Comparison of ENCODE assay signal across 2 cellular contexts in the genomic region with DNA sequence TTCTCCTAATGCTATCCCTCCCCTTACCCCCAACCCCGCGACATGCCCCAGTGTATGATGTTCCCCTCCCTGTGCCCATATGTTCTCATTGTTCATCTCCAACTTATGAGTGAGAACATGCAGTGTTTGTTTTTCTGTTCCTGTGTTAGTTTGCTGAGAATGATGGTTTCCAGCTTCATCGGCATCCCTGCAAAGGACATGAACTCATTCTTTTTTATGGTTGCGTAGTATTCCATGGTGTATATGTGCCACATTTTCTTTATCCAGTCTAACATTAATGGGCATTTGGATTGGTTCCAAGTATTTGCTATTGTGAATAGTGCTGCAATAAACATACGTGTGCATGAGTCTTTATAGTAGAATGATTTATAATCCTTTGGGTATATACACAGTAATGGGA.
DNase-seq lines count a peak whose midpoint lies in the region; ATAC-seq, FAIRE-seq and TF ChIP-seq lines count a peak whose summit lies in the region.
"Not testable (repeated sequence)": the region's sequence is repeated elsewhere in the genome, so short reads cannot be mapped to it uniquely, and the experiment has no call there.

No MANE protein-coding gene starts in this region.

- not testable (repeated sequence) for H3K9me3 ChIP-seq in HEK293 (ENCODE audit: control insufficient read depth, insufficient read depth, low read depth, low read length); K562 (replicated peaks; ENCODE audit: control insufficient read depth, insufficient read depth, low read depth, low read length)

- H3K4me2 ChIP-seq in K562 (ENCODE audit: insufficient read depth, low read length) = not testable (repeated sequence)

- in situ Hi-C loops in K562 (cut with MboI) = not testable (repeated sequence)

- not testable (repeated sequence) for H3K79me2 ChIP-seq in K562 (ENCODE audit: control insufficient read depth, insufficient read depth, low read length)

- H2AFZ ChIP-seq in K562 (ENCODE audit: low read depth, low read length) = not testable (repeated sequence)

- not testable (repeated sequence) for H3K9me1 ChIP-seq in K562 (ENCODE audit: control insufficient read depth, insufficient read depth, low read length)

- BruUV-seq in K562 (replicated peaks; lab: Mats Ljungman, UMichigan) = not testable (repeated sequence)

- intact Hi-C loops in K562 (cut with micrococcal nuclease) = not testable (repeated sequence)

- not testable (repeated sequence) for ATAC-seq in K562

- POLR2A ChIA-PET in HEK293 (lab: Yijun Ruan, JAX); K562 (lab: Yijun Ruan, JAX): not testable (repeated sequence)

- H3K27me3 ChIP-seq in K562 (ENCODE audit: control insufficient read depth in 2 of 2, insufficient read depth in 2 of 2, low read length in 2 of 2) = not testable (repeated sequence)

- not testable (repeated sequence) for FAIRE-seq in K562 (lab: Jason Lieb, UNC)

- not testable (repeated sequence) for H3K4me1 ChIP-seq in HEK293 (ENCODE audit: control insufficient read depth, insufficient read depth, low read length); K562 (replicated peaks in 1 of 2; ENCODE audit: control insufficient read depth in 2 of 2, insufficient read depth in 2 of 2, low read length in 2 of 2)

- TF ChIP-seq POLR2A in K562 (conservative IDR thresholded peaks at IDR 0.05) = not testable (repeated sequence)

- H3K4me3 ChIP-seq in HEK293 (ENCODE audit: low read depth, low read length); K562: not testable (repeated sequence)

- DNase-seq in K562 (ENCODE audit: extremely low read depth in 1 of 4, low spot score in 3 of 4) = not testable (repeated sequence)

- not testable (repeated sequence) for TF ChIP-seq EP300 in K562 (IDR thresholded peaks at IDR 0.05; ENCODE audit: low read length)

- WGBS in K562 (ENCODE audit: insufficient coverage, low coverage, missing lambda C conversion rate) = 84% methylated on average over 5 of the region's 5 CpGs

- not testable (repeated sequence) for H3K9ac ChIP-seq in K562 (ENCODE audit: insufficient read depth in 1 of 2, low read depth in 2 of 2, low read length in 2 of 2)

- not testable (repeated sequence) for H3K36me3 ChIP-seq in HEK293 (ENCODE audit: control insufficient read depth in 2 of 2, insufficient read depth in 1 of 2, low read length in 2 of 2); K562 (ENCODE audit: control insufficient read depth, insufficient read depth, low read length)

- H3K27ac ChIP-seq in HEK293 (ENCODE audit: extremely low read depth, low read depth, low read length); K562 (ENCODE audit: extremely low read depth, low read depth, low read length): not testable (repeated sequence)

- CTCF ChIA-PET in HEK293 (lab: Yijun Ruan, JAX); K562 (lab: Yijun Ruan, JAX; ENCODE audit: low intra/inter-chr PET ratio): not testable (repeated sequence)

- not testable (repeated sequence) for TF ChIP-seq RAD21 in K562 (CRISPR knock-in tag; conservative IDR thresholded peaks at IDR 0.05 in 1 of 2, IDR thresholded peaks at IDR 0.05 in 1 of 2)

- not testable (repeated sequence) for H4K20me1 ChIP-seq in K562 (replicated peaks; ENCODE audit: control insufficient read depth, insufficient read depth, low read length)

- not testable (repeated sequence) for TF ChIP-seq CTCF in HEK293 (tag by site-specific recombination; IDR thresholded peaks at IDR 0.05); K562 (IDR thresholded peaks at IDR 0.05 in 2 of 3, conservative IDR thresholded peaks at IDR 0.05 in 1 of 3; ENCODE audit: insufficient read depth in 2 of 3, low read depth in 1 of 3, low read length in 3 of 3)

TF ChIP-seq in HEK293, 187 proteins besides CTCF, POLR2A, EP300 and RAD21:
- TF ChIP-seq ZNF146 (tag by site-specific recombination; IDR thresholded peaks at IDR 0.05) = peak; percentile 61; the same call in 1 of the 2 replicates

TF ChIP-seq in K562, 482 proteins besides CTCF, POLR2A, EP300 and RAD21:
- TF ChIP-seq ZNF146 (CRISPR knock-in tag; IDR thresholded peaks at IDR 0.05; ENCODE audit: unreplicated experiment) = peak; percentile 52
